In the genomic region with DNA sequence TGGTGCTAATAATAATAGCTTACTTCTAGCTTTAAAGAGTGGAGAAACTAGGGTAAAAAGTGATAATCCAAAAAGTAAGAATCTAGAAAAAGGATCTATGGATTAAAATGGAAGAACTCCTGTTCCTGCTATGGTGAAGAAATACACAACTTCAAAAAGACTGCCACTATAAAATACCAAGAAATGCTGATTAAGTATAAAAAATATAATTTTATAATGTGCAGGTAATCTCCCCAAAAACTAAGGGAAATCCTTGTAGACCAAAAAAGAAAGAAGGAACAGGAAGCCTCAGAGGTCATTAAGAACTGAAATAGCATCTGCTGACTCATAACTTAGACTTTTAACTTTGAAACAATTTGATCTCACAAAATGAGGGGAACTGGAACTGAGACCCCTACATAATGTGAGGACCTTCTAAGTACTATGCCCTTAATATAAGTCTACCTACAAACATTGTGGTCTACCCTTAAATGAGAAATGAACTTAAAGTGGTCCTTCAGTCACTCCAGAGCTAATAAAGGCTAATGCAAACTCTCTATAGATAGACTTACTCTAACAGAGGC, we compare ENCODE assay signal across 13 cellular contexts. TPM values are rescaled to one million over a fixed set of nuclear protein-coding genes. Genes with fewer than 3 reads are reported as not detected.
A peak's percentile ranks its signal among the peaks of the same experiment; 100 is the strongest.
DNase-seq lines count a peak whose midpoint lies in the region; ATAC-seq, FAIRE-seq and TF ChIP-seq lines count a peak whose summit lies in the region.
"Had no signal": no experiment of that assay in that cellular context is flagged by ENCODE, and none has a peak within 500 bp of the region (broad histone marks: within the 10 kb centered on the region; RNA-seq: fewer than 3 reads in every experiment).

No MANE protein-coding gene starts in this region.

- no peaks in the 10 kb centered on the region for H3K9me2 ChIP-seq in Karpas-422 (replicated peaks; ENCODE audit: insufficient read depth, low read length)

- no peaks in the 10 kb centered on the region for H3K36me3 ChIP-seq in GM06990 (ENCODE audit: control insufficient read depth, insufficient read depth, low read length)
- H3K36me3 ChIP-seq in Karpas-422 (ENCODE audit: insufficient read depth, low read length), result no peaks in the 10 kb centered on the region
- no peaks in the 10 kb centered on the region for H3K36me3 ChIP-seq in uterus
- peaks cover 0 to 7% (median 0%) of the 10 kb centered on the region in 3 donors for H3K36me3 ChIP-seq in tibial nerve
- H3K36me3 ChIP-seq: thoracic aorta had no signal

- H2AFZ ChIP-seq in Karpas-422 (ENCODE audit: low read length), result no peak overlapping the region

- no peaks in the 10 kb centered on the region for H4K20me1 ChIP-seq in Karpas-422 (ENCODE audit: insufficient read depth, low read depth, low read length)

- no peaks in the 10 kb centered on the region for H3K9me3 ChIP-seq in Karpas-422 (ENCODE audit: low read length)
- H3K9me3 ChIP-seq in uterus, result no peaks in the 10 kb centered on the region
- H3K9me3 ChIP-seq in tibial nerve, result no peaks in the 10 kb centered on the region
- H3K9me3 ChIP-seq: thoracic aorta had no signal

- H3K79me2 ChIP-seq in Karpas-422 (ENCODE audit: low read length), result no peaks in the 10 kb centered on the region

- H3K4me3 ChIP-seq in GM06990 (replicated peaks; ENCODE audit: low read depth, low read length), result no peak overlapping the region
- no peak overlapping the region for H3K4me3 ChIP-seq in Karpas-422 (ENCODE audit: low read length)
- no peak overlapping the region for H3K4me3 ChIP-seq in uterus
- no peak overlapping the region for H3K4me3 ChIP-seq in tibial nerve
- H3K4me3 ChIP-seq: thoracic aorta had no signal

- peak overlapping the region; percentile 10 for H3K4me2 ChIP-seq in Karpas-422 (ENCODE audit: low read depth, low read length, poor library complexity, severe bottlenecking)

- H3K4me1 ChIP-seq in Karpas-422 (ENCODE audit: low read length) (peaks cover 23% of the 10 kb centered on the region), uterus (no peaks in the 10 kb centered on the region), tibial nerve (no peaks in the 10 kb centered on the region)

- no peak for TF ChIP-seq CTCF in GM06990 (IDR thresholded peaks at IDR 0.05; ENCODE audit: insufficient read depth, low read length, poor library complexity, severe bottlenecking)
- TF ChIP-seq CTCF in uterus (IDR thresholded peaks at IDR 0.05), result no peak
- no peak for TF ChIP-seq CTCF in tibial nerve (IDR thresholded peaks at IDR 0.05)

- H3K9ac ChIP-seq in Karpas-422 (ENCODE audit: low read length), result no peak overlapping the region

- ATAC-seq in HG02759 (IDR thresholded peaks at IDR 0.05; ENCODE audit: unreplicated experiment), result peak; percentile 69

- TF ChIP-seq POLR2A in uterus (IDR thresholded peaks at IDR 0.05) (no peak), tibial nerve (IDR thresholded peaks at IDR 0.05) (no peak)

- peak; percentile 92 for FAIRE-seq in GM19239 (lab: Jason Lieb, UNC)
- FAIRE-seq: bronchial epithelial cell had no signal

- TF ChIP-seq EP300 in tibial nerve (IDR thresholded peaks at IDR 0.05), result no peak

- DNase-seq in GM06990 (ENCODE audit: extremely low read depth, insufficient read length) (peak; percentile 62), GM19239 (ENCODE audit: insufficient read length, low spot score) (no peak), Karpas-422 (no peak), NCI-H2081 treated with DMSO at 0.1 percent for 48 hours (lab: John Stamatoyannopoulos, UW) (no peak), uterus (no peak), tibial nerve (ENCODE audit: low spot score in 2 of 2) (no peak)
- no peak for DNase-seq in activated CD8-positive, alpha-beta memory T cell treated with anti-CD3 and anti-CD28 coated beads, Interleukin-2, amount 50 U/mL, for 4 hours
- DNase-seq: C1 segment of cervical spinal cord, NCI-H446 treated with DMSO at 0.1 percent for 48 hours, occipital lobe had no signal

- H3K27me3 ChIP-seq in GM06990 (replicated peaks; ENCODE audit: control insufficient read depth, insufficient read depth, low read length) (no peaks in the 10 kb centered on the region), Karpas-422 (ENCODE audit: low read length) (no peaks in the 10 kb centered on the region), uterus (peaks cover 0 to 5% of the 10 kb centered on the region in 2 donors), tibial nerve (no peaks in the 10 kb centered on the region)

- intact Hi-C loops in uterus (cut with DNase I; ENCODE audit: low total_unique reads), result no loop called here

- H3K27ac ChIP-seq in Karpas-422 (ENCODE audit: low read length), result peak overlapping the region; percentile 34
- H3K27ac ChIP-seq in uterus, result no peak overlapping the region
- H3K27ac ChIP-seq in tibial nerve, result no peak overlapping the region
- H3K27ac ChIP-seq: thoracic aorta had no signal

RNA-seq across cellular contexts. Expression of gene SRPX, which starts 50.6 kb away (rescaled TPM):
- not detected in 2 replicates for total RNA-seq in Karpas-422 (2014; rRNA removed; shearing (Covaris generic); ENCODE audit: low replicate concordance)
- total RNA-seq in uterus, result 100 to 1,000 TPM in 2 of 4 donors, 10 to 100 TPM in 2; 62.7 to 141 (median 99.5) TPM
- 100 to 1,000 TPM in 3 of 4 donors, 10 to 100 TPM in 1; 64.0 to 165 (median 135) TPM for total RNA-seq in tibial nerve

RNA-seq across cellular contexts. Expression of gene RPGR, which starts 56.1 kb away (rescaled TPM):
- 11.4 and 23.9 TPM in 2 replicates for total RNA-seq in Karpas-422 (2014; rRNA removed; shearing (Covaris generic); ENCODE audit: low replicate concordance)
- total RNA-seq in uterus (100 to 1,000 TPM in 1 of 4 donors, 10 to 100 TPM in 3; 27.1 to 133 (median 41.4) TPM), tibial nerve (10 to 100 TPM; 28.9 to 89.8 (median 80.0) TPM)

Comparison
In these comparisons a context has a peak if more than half of its experiments do, and no peak if none do; other contexts are left out.
1. RNA of gene SRPX, which starts 50.6 kb away (total RNA-seq): 64.0 to 165 TPM in tibial nerve and 62.7 to 141 TPM in uterus; not detected in Karpas-422; every median in the first group is over 10 times any median in the second.